In the genomic region with DNA sequence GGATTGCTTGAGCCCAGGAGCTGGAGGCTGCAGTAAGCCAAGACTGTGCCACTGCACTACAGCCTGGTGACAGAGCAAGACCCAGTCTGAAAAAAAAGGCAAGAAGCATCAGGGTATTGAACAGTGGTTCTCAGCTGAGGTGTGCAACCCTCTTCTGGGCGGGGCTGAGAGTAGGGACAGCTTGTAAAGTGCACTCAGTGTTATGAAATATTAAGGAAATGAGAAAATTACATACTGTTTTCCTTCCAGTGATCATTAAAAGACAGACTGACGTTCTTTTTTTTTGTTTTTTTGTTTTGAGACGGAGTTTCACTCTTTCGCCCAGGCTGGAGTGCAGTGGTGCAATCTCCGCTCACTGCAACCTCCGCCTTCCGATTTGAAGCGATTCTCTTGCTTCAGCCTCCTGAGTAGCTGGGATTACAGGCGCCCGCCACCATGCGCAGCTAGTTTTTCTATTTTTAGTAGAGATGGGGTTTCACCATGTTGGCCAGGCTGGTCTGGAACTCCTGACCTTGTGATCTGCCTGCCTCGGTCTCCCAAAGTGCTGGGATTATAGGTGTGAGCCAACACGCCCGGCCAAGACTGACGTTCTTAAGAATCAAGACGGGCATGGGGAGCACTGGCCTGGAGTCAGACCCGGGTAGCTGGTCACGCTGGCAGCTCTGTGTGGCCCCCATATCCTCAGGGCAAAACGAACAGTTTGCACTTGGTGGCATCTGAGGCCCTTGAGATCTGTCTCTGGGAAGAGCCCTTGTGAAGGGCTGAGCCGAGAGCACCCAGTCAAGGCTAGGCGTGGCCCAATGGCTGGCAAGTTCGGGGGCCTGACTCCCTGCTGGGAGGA, we compare ENCODE assay signal across 1 cellular context.
TF ChIP-seq lines count a peak whose summit lies in the region.

No MANE protein-coding gene starts in this region.

TF ChIP-seq in IMR-90, 13 proteins besides CTCF, POLR2A, EP300 and RAD21:
- TF ChIP-seq, protein P1, sequence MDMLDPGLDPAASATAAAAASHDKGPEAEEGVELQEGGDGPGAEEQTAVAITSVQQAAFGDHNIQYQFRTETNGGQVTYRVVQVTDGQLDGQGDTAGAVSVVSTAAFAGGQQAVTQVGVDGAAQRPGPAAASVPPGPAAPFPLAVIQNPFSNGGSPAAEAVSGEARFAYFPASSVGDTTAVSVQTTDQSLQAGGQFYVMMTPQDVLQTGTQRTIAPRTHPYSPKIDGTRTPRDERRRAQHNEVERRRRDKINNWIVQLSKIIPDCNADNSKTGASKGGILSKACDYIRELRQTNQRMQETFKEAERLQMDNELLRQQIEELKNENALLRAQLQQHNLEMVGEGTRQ (IDR thresholded peaks at IDR 0.05; ENCODE audit: low read depth, low read length), result no peak
- TF ChIP-seq, protein P2, sequence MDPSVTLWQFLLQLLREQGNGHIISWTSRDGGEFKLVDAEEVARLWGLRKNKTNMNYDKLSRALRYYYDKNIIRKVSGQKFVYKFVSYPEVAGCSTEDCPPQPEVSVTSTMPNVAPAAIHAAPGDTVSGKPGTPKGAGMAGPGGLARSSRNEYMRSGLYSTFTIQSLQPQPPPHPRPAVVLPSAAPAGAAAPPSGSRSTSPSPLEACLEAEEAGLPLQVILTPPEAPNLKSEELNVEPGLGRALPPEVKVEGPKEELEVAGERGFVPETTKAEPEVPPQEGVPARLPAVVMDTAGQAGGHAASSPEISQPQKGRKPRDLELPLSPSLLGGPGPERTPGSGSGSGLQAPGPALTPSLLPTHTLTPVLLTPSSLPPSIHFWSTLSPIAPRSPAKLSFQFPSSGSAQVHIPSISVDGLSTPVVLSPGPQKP (IDR thresholded peaks at IDR 0.05; ENCODE audit: borderline replicate concordance, low read depth, low read length), result no peak
- TF ChIP-seq MXI1 (IDR thresholded peaks at IDR 0.05; ENCODE audit: borderline replicate concordance, low read depth, low read length) (no peak), CHD1 (IDR thresholded peaks at IDR 0.05; ENCODE audit: low read depth, low read length) (no peak), SMC3 (IDR thresholded peaks at IDR 0.05; ENCODE audit: low read depth, low read length) (no peak), CEBPB (IDR thresholded peaks at IDR 0.05; ENCODE audit: low read depth, low read length) (no peak), MAZ (IDR thresholded peaks at IDR 0.05; ENCODE audit: borderline replicate concordance, low read depth, low read length) (no peak), FOS (IDR thresholded peaks at IDR 0.05; ENCODE audit: low read depth, low read length) (no peak), BHLHE40 (IDR thresholded peaks at IDR 0.05; ENCODE audit: low read depth, low read length) (no peak), MAFK (IDR thresholded peaks at IDR 0.05; ENCODE audit: low read depth, low read length) (no peak), RCOR1 (IDR thresholded peaks at IDR 0.05; ENCODE audit: insufficient replicate concordance, low read length) (no peak), RFX5 (IDR thresholded peaks at IDR 0.05; ENCODE audit: low read depth, low read length) (no peak), NFE2L2 (IDR thresholded peaks at IDR 0.05; ENCODE audit: low read depth, low read length) (no peak)
